21 cellular contexts compared by ENCODE assay signal in the genomic region with DNA sequence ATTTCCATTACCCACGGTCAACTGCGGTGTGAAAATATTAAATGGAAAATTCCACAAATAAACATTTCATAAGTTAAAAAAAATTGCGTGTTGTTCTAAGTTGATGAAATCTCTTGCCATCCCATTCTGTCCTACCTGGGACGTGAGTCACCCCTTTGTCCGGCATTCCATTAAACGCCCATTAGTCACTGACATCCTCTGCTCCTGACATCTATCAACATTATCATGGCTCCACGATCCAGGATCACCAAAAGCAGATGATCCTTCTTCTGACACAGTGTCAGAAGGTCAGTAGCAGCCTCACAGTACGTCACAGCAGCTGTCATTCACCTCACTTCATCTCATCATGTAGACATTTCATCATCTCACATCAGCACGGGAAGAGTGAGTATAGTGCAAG.
A peak's percentile ranks its signal among the peaks of the same experiment; 100 is the strongest.
DNase-seq lines count a peak whose midpoint lies in the region; ATAC-seq and TF ChIP-seq lines count a peak whose summit lies in the region.
"Had no signal": no experiment of that assay in that cellular context is flagged by ENCODE, and none has a peak within 500 bp of the region (broad histone marks: within the 10 kb centered on the region; RNA-seq: fewer than 3 reads in every experiment).

No MANE protein-coding gene starts in this region.

- H3K27me3 ChIP-seq in smooth muscle cell (ENCODE audit: low read depth), result no peaks in the 10 kb centered on the region
- H3K27me3 ChIP-seq: BLaER1 treated with 17β-estradiol and CSF1 and Interleukin-3, amounts not matched to agents 10 nM and 100 nM; testis had no signal

- peaks cover 4% of the 10 kb centered on the region for H3K4me1 ChIP-seq in smooth muscle cell (ENCODE audit: low read depth)
- H3K4me1 ChIP-seq: testis had no signal

- H3K4me1 Mint-ChIP-seq in activated CD4-positive, alpha-beta T cell treated with anti-CD3 and anti-CD28 coated beads for 36 hours, result peaks cover 55% of the 10 kb centered on the region
- H3K4me1 Mint-ChIP-seq in Calu3 (ENCODE audit: low read depth, unreplicated experiment), result peaks cover 7% of the 10 kb centered on the region

- no peak for TF ChIP-seq CTCF in smooth muscle cell (IDR thresholded peaks at IDR 0.05; ENCODE audit: borderline replicate concordance, insufficient read depth, poor library complexity, severe bottlenecking)
- no peak for TF ChIP-seq CTCF in Calu3 (IDR thresholded peaks at IDR 0.05; ENCODE audit: unreplicated experiment)

- no peak for ATAC-seq in activated CD4-positive, alpha-beta T cell treated with anti-CD3 and anti-CD28 coated beads for 36 hours
- no peak for ATAC-seq in SK-N-SH treated with all-trans-retinoic acid at 6 μM for 48 hours
- no peak for ATAC-seq in Right ventricle myocardium superior (ENCODE audit: poor library complexity)

- H3K4me3 Mint-ChIP-seq in activated CD4-positive, alpha-beta T cell treated with anti-CD3 and anti-CD28 coated beads for 36 hours, result no peak overlapping the region
- no peak overlapping the region for H3K4me3 Mint-ChIP-seq in Calu3 (ENCODE audit: low read depth, unreplicated experiment)
- H3K4me3 Mint-ChIP-seq: central memory CD8-positive, alpha-beta T cell had no signal

- 79% methylated on average over 9 of the region's 9 CpGs for WGBS in smooth muscle cell (ENCODE audit: low lambda C conversion rate)

- CTCF ChIA-PET in activated CD4-positive, alpha-beta T cell treated with anti-CD3 and anti-CD28 coated beads for 36 hours (lab: Charles Lee), result no interaction called here
- CTCF ChIA-PET in Calu3 (lab: Charles Lee), result no interaction called here

- H3K27ac ChIP-seq in epithelial cell of prostate (peak overlapping the region; percentile 94), smooth muscle cell (ENCODE audit: low read depth) (peak overlapping the region; percentile 52)
- H3K27ac ChIP-seq: 22Rv1; BLaER1 treated with 17β-estradiol and CSF1 and Interleukin-3, amounts not matched to agents 10 nM and 100 nM; left ventricle myocardium inferior; testis; WERI-Rb-1 had no signal

- intact Hi-C loops in activated CD4-positive, alpha-beta T cell treated with anti-CD3 and anti-CD28 coated beads for 36 hours (cut with DNase I, micrococcal nuclease), result no loop called here
- intact Hi-C loops in Right ventricle myocardium superior (cut with DNase I) (no loop called here), Calu3 (cut with micrococcal nuclease; ENCODE audit: unreplicated experiment) (no loop called here)

- no peak overlapping the region for H2AFZ ChIP-seq in smooth muscle cell (ENCODE audit: low read depth)

- no TSS peak for BruUV-seq in Calu3 (replicated peaks; lab: Mats Ljungman, UMichigan)

- no peak overlapping the region for H3K4me3 ChIP-seq in smooth muscle cell
- H3K4me3 ChIP-seq: BLaER1 treated with 17β-estradiol and CSF1 and Interleukin-3, amounts not matched to agents 10 nM and 100 nM; left ventricle myocardium inferior; testis had no signal

- peaks cover 74% of the 10 kb centered on the region for H3K36me3 Mint-ChIP-seq in activated CD4-positive, alpha-beta T cell treated with anti-CD3 and anti-CD28 coated beads for 36 hours (ENCODE audit: low read depth)
- peaks cover 10% of the 10 kb centered on the region for H3K36me3 Mint-ChIP-seq in Calu3 (ENCODE audit: insufficient read depth, unreplicated experiment)

- peaks cover 3% of the 10 kb centered on the region for H3K36me3 ChIP-seq in smooth muscle cell (ENCODE audit: low read depth)

- H3K9ac ChIP-seq in smooth muscle cell (ENCODE audit: low read depth), result no peak overlapping the region
- H3K9ac ChIP-seq: BLaER1 treated with 17β-estradiol and CSF1 and Interleukin-3, amounts not matched to agents 10 nM and 100 nM had no signal

- H3K27ac Mint-ChIP-seq in activated CD4-positive, alpha-beta T cell treated with anti-CD3 and anti-CD28 coated beads for 36 hours, result peak overlapping the region; percentile 1
- H3K27ac Mint-ChIP-seq in Calu3 (ENCODE audit: unreplicated experiment), result no peak overlapping the region

- POLR2A ChIA-PET in activated CD4-positive, alpha-beta T cell treated with anti-CD3 and anti-CD28 coated beads for 36 hours (lab: Charles Lee), result no interaction called here

- peaks cover 6% of the 10 kb centered on the region for H3K9me3 Mint-ChIP-seq in activated CD4-positive, alpha-beta T cell treated with anti-CD3 and anti-CD28 coated beads for 36 hours (ENCODE audit: low read depth)
- no peaks in the 10 kb centered on the region for H3K9me3 Mint-ChIP-seq in Calu3 (ENCODE audit: low read depth, unreplicated experiment)
- H3K9me3 Mint-ChIP-seq: central memory CD8-positive, alpha-beta T cell had no signal

- H3K27me3 Mint-ChIP-seq in activated CD4-positive, alpha-beta T cell treated with anti-CD3 and anti-CD28 coated beads for 36 hours, result no peaks in the 10 kb centered on the region
- no peaks in the 10 kb centered on the region for H3K27me3 Mint-ChIP-seq in Calu3 (ENCODE audit: unreplicated experiment)
- H3K27me3 Mint-ChIP-seq: central memory CD8-positive, alpha-beta T cell had no signal

- no peaks in the 10 kb centered on the region for H3K9me3 ChIP-seq in smooth muscle cell (replicated peaks; ENCODE audit: low read depth)
- H3K9me3 ChIP-seq: testis had no signal

- H4K20me1 ChIP-seq in smooth muscle cell (ENCODE audit: low read depth), result no peaks in the 10 kb centered on the region
- H4K20me1 ChIP-seq: BLaER1 treated with 17β-estradiol and CSF1 and Interleukin-3, amounts not matched to agents 10 nM and 100 nM had no signal

- peaks cover 11% of the 10 kb centered on the region for H3F3A ChIP-seq in smooth muscle cell (ENCODE audit: low read depth)

- H3K4me2 ChIP-seq in smooth muscle cell, result no peak overlapping the region
- H3K4me2 ChIP-seq: BLaER1 treated with 17β-estradiol and CSF1 and Interleukin-3, amounts not matched to agents 10 nM and 100 nM had no signal

- H3K79me2 ChIP-seq in smooth muscle cell (ENCODE audit: low read depth), result no peaks in the 10 kb centered on the region

- no peak for DNase-seq in activated CD4-positive, alpha-beta T cell treated with anti-CD3 and anti-CD28 coated beads for 36 hours
- no peak for DNase-seq in activated CD4-positive, alpha-beta T cell treated with anti-CD3 and anti-CD28 coated beads, Interleukin-2, amount 50 U/mL, for 4 hours
- peak; percentile 50 for DNase-seq in epithelial cell of prostate (ENCODE audit: low read depth, low spot score)
- no peak for DNase-seq in smooth muscle cell (lab: John Stamatoyannopoulos, UW; ENCODE audit: unreplicated experiment)
- no peak for DNase-seq in Right ventricle myocardium superior
- DNase-seq in Calu3, result no peak
- no peak for DNase-seq in NK-92 (lab: John Stamatoyannopoulos, UW; ENCODE audit: unreplicated experiment)
- DNase-seq: DMS153; foreskin melanocyte; KG1; left ventricle myocardium inferior; NCI-H1105 treated with DMSO at 0.1 percent for 48 hours; NCI-H2171 treated with DMSO at 0.1 percent for 48 hours; RPMI8226; stimulated activated CD4-positive, alpha-beta T cell treated with anti-CD3 and anti-CD28 coated beads, Interleukin-4, amount 100 ng/mL, for 4 hours; testis; WERI-Rb-1 had no signal

TF ChIP-seq in SK-N-SH treated with all-trans-retinoic acid at 6 μM for 48 hours, 23 proteins besides CTCF, POLR2A, EP300 and RAD21:
- TF ChIP-seq CSDC2 (CRISPR knock-in tag; IDR thresholded peaks at IDR 0.05) (no peak), ISL1 (CRISPR knock-in tag; IDR thresholded peaks at IDR 0.05) (peak; percentile 58)
